1 cellular context compared by ENCODE assay signal in the genomic region with DNA sequence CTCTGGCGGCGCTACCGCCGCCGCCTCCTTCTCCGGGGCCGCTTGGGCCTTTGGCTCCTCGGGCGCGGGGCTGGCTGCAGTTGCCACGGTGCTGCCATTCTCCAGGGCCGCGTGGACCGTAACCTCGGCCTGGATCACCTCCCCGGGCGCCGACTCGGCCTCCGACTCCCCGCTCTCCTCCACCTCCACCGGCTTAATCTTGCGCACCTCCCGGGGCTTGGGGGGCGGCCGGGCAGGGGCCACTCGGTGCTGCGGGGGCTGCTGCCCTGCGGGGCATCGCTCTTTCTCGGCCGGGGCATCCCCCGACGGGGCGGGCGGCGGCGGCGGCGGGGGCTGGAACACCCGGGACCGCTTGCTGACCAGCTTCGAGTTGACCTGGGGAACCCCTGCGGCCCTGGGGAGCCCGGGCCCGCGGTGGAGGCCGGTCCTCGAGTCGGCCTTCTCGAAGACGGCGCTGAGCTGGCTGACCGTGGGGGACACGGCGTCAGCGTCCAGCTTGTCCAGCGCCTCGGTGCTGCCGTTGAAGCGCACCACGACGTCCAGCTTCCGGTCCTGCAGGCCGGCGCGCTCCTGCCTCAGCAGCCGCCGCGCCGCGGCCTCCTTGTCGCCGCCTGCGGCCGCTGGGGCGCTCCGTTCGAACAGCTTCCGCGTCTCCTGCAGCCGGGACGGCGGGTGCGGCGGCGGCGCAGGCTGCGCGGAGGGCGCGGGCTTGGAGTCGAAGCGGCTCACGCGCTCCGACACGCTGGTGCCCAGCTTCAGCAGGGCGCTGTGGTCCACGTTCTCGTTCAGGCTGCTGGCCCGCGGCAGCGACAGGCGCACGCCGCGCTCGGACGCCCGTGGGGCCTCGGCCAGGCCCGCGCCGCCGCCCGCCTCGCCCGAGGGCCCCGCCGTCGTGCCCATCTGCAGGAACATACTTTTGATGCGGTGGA.
A peak's percentile ranks its signal among the peaks of the same experiment; 100 is the strongest.
TF ChIP-seq lines count a peak whose summit lies in the region.

No MANE protein-coding gene starts in this region.

TF ChIP-seq in GM12878, 131 proteins besides CTCF, POLR2A, EP300 and RAD21 (continued from another document and continues in another):
- TF ChIP-seq HDGF (IDR thresholded peaks at IDR 0.05): no peak
- no peak for TF ChIP-seq GABPA (IDR thresholded peaks at IDR 0.05; ENCODE audit: low read depth)
- TF ChIP-seq ZNF622 (IDR thresholded peaks at IDR 0.05): no peak
- no peak for TF ChIP-seq CHD4 (IDR thresholded peaks at IDR 0.05)
- TF ChIP-seq ZNF687 (IDR thresholded peaks at IDR 0.05): peak; percentile 48; the same call in 1 of the 2 replicates
- TF ChIP-seq MYC (IDR thresholded peaks at IDR 0.05; ENCODE audit: insufficient read depth, insufficient read length, insufficient replicate concordance, low read length, severe bottlenecking): no peak
- peak; percentile 61 for TF ChIP-seq DPF2 (IDR thresholded peaks at IDR 0.05)
- no peak for TF ChIP-seq CUX1 (IDR thresholded peaks at IDR 0.05; ENCODE audit: insufficient replicate concordance, low read depth, low read length)
- no peak for TF ChIP-seq RUNX3 (IDR thresholded peaks at IDR 0.05; ENCODE audit: low read length)
- no peak for TF ChIP-seq NFXL1 (IDR thresholded peaks at IDR 0.05; ENCODE audit: borderline replicate concordance)
- no peak for TF ChIP-seq JUND (IDR thresholded peaks at IDR 0.05; ENCODE audit: low read depth, low read length)
- TF ChIP-seq, protein P1, sequence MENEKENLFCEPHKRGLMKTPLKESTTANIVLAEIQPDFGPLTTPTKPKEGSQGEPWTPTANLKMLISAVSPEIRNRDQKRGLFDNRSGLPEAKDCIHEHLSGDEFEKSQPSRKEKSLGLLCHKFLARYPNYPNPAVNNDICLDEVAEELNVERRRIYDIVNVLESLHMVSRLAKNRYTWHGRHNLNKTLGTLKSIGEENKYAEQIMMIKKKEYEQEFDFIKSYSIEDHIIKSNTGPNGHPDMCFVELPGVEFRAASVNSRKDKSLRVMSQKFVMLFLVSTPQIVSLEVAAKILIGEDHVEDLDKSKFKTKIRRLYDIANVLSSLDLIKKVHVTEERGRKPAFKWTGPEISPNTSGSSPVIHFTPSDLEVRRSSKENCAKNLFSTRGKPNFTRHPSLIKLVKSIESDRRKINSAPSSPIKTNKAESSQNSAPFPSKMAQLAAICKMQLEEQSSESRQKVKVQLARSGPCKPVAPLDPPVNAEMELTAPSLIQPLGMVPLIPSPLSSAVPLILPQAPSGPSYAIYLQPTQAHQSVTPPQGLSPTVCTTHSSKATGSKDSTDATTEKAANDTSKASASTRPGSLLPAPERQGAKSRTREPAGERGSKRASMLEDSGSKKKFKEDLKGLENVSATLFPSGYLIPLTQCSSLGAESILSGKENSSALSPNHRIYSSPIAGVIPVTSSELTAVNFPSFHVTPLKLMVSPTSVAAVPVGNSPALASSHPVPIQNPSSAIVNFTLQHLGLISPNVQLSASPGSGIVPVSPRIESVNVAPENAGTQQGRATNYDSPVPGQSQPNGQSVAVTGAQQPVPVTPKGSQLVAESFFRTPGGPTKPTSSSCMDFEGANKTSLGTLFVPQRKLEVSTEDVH (IDR thresholded peaks at IDR 0.05; ENCODE audit: low read depth, partially characterized antibody): no peak
- TF ChIP-seq HDAC2 (IDR thresholded peaks at IDR 0.05): no peak
- TF ChIP-seq NR2F1 (conservative IDR thresholded peaks at IDR 0.05): peak; percentile 29; the same call in 1 of the 2 replicates
- peak; percentile 25; the same call in 1 of the 2 replicates for TF ChIP-seq TBL1XR1 (IDR thresholded peaks at IDR 0.05; ENCODE audit: low read depth, low read length)
- TF ChIP-seq PAX8 (IDR thresholded peaks at IDR 0.05): no peak
- TF ChIP-seq IRF4 (IDR thresholded peaks at IDR 0.05; ENCODE audit: low read depth, low read length): no peak
- no peak; the same call in 1 of the 2 replicates for TF ChIP-seq POLR2AphosphoS5 (IDR thresholded peaks at IDR 0.05; ENCODE audit: low read length)
- TF ChIP-seq BACH1 (IDR thresholded peaks at IDR 0.05; ENCODE audit: borderline replicate concordance): peak; percentile 55; the same call in 1 of the 2 replicates
- TF ChIP-seq NBN (IDR thresholded peaks at IDR 0.05): no peak
- TF ChIP-seq, protein P2, sequence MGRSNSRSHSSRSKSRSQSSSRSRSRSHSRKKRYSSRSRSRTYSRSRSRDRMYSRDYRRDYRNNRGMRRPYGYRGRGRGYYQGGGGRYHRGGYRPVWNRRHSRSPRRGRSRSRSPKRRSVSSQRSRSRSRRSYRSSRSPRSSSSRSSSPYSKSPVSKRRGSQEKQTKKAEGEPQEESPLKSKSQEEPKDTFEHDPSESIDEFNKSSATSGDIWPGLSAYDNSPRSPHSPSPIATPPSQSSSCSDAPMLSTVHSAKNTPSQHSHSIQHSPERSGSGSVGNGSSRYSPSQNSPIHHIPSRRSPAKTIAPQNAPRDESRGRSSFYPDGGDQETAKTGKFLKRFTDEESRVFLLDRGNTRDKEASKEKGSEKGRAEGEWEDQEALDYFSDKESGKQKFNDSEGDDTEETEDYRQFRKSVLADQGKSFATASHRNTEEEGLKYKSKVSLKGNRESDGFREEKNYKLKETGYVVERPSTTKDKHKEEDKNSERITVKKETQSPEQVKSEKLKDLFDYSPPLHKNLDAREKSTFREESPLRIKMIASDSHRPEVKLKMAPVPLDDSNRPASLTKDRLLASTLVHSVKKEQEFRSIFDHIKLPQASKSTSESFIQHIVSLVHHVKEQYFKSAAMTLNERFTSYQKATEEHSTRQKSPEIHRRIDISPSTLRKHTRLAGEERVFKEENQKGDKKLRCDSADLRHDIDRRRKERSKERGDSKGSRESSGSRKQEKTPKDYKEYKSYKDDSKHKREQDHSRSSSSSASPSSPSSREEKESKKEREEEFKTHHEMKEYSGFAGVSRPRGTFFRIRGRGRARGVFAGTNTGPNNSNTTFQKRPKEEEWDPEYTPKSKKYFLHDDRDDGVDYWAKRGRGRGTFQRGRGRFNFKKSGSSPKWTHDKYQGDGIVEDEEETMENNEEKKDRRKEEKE (IDR thresholded peaks at IDR 0.05): no peak
- no peak for TF ChIP-seq SIX5 (IDR thresholded peaks at IDR 0.05; ENCODE audit: low read depth, low read length, severe bottlenecking)
- no peak for TF ChIP-seq HDAC6 (IDR thresholded peaks at IDR 0.05; ENCODE audit: unreplicated experiment)
- peak; percentile 62 for TF ChIP-seq IKZF1 (conservative IDR thresholded peaks at IDR 0.05)
- TF ChIP-seq CHD2 (IDR thresholded peaks at IDR 0.05; ENCODE audit: borderline replicate concordance, low read depth, low read length): no peak
- peak; percentile 68; the same call in 1 of the 2 replicates for TF ChIP-seq CHD1 (IDR thresholded peaks at IDR 0.05; ENCODE audit: low read depth, low read length)
- 0 out of 2 replicates have a peak, but pooled peaks have one; percentile 26 for TF ChIP-seq RB1 (IDR thresholded peaks at IDR 0.05; ENCODE audit: borderline replicate concordance)
- no peak for TF ChIP-seq SMAD5 (IDR thresholded peaks at IDR 0.05; ENCODE audit: low read depth)
- TF ChIP-seq CREB1 (IDR thresholded peaks at IDR 0.05; ENCODE audit: low read depth): no peak
- no peak for TF ChIP-seq ASH2L (IDR thresholded peaks at IDR 0.05; ENCODE audit: borderline replicate concordance, low read depth)
- TF ChIP-seq NR2C2 (IDR thresholded peaks at IDR 0.05; ENCODE audit: borderline replicate concordance, control insufficient read depth, insufficient read length, low read depth): no peak
- no peak for TF ChIP-seq ATF2 (IDR thresholded peaks at IDR 0.05; ENCODE audit: low read length)
- no peak for TF ChIP-seq SREBF2 (IDR thresholded peaks at IDR 0.05; ENCODE audit: low read length)
- TF ChIP-seq SREBF1 (IDR thresholded peaks at IDR 0.05; ENCODE audit: low read length): no peak
- no peak; the same call in 1 of the 2 replicates for TF ChIP-seq SIN3A (IDR thresholded peaks at IDR 0.05; ENCODE audit: low read depth, low read length)
- no peak for TF ChIP-seq ZBTB11 (CRISPR knock-in tag; IDR thresholded peaks at IDR 0.05)
- TF ChIP-seq YY1 (IDR thresholded peaks at IDR 0.05; ENCODE audit: low read depth, low read length): peak; percentile 50
- TF ChIP-seq CEBPB (IDR thresholded peaks at IDR 0.05; ENCODE audit: borderline replicate concordance in 1 of 2, low read depth in 2 of 2, low read length in 2 of 2): no peak
